14 cellular contexts compared by ENCODE assay signal in the genomic region with DNA sequence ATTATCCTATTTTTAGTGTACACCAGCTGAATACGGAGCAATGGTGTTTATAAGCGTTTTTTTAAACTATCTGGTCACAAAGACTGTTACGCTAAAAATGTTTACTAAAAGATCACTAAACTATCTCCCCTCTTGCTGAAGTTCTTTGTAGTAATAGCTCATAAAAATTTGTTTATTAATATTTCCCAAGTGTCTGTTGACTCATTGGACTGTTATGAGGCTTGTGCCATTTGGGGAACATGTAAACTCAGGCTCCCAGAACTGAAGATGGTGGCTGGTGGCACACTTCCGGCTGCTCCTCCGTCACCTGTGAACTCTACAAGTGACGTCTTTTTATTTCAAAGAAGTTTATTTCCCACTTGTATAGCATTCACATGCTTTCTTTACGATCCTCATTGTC.
"Had no signal": no experiment of that assay in that cellular context is flagged by ENCODE, and none has a peak within 500 bp of the region (broad histone marks: within the 10 kb centered on the region; RNA-seq: fewer than 3 reads in every experiment).

No MANE protein-coding gene starts in this region.

- H3K4me3 Mint-ChIP-seq: naive thymus-derived CD4-positive, alpha-beta T cell; WTC11 had no signal

- H3K9me3 Mint-ChIP-seq: activated naive CD4-positive, alpha-beta T cell treated with anti-CD3 and anti-CD28 coated beads, Interleukin-2, amount 50 U/mL, for 72 hours; activated T-helper 2 cell treated with anti-CD3 and anti-CD28 coated beads, Interferon-gamma antibody, Interleukin-2, Interleukin-4, amounts not matched to agents 10 μg/mL and 5 μg/mL and 100 μg/mL, durations not matched to agents 14 hours and 24 hours and 36 hours; WTC11 had no signal

- H3K4me3 ChIP-seq: lower lobe of right lung, right lobe of liver had no signal

- H3K4me1 Mint-ChIP-seq: WTC11 had no signal

- H3K9me3 ChIP-seq: lower lobe of right lung, right lobe of liver, SK-N-SH had no signal

- H3K27me3 Mint-ChIP-seq: naive thymus-derived CD4-positive, alpha-beta T cell had no signal

- ATAC-seq: activated naive CD4-positive, alpha-beta T cell treated with anti-CD3 and anti-CD28 coated beads, Interleukin-2, amount 50 U/mL, for 72 hours; lower lobe of right lung; naive thymus-derived CD4-positive, alpha-beta T cell; right lobe of liver; WTC11 had no signal

- H3K4me2 ChIP-seq: SK-N-SH had no signal

- H3K4me1 ChIP-seq: lower lobe of right lung had no signal

- H3K27ac Mint-ChIP-seq: activated naive CD4-positive, alpha-beta T cell treated with anti-CD3 and anti-CD28 coated beads, Interleukin-2, amount 50 U/mL, for 72 hours; activated T-helper 2 cell treated with anti-CD3 and anti-CD28 coated beads, Interferon-gamma antibody, Interleukin-2, Interleukin-4, amounts not matched to agents 10 μg/mL and 5 μg/mL and 100 μg/mL, durations not matched to agents 14 hours and 24 hours and 36 hours; WTC11 had no signal

- H3K9ac ChIP-seq: SK-N-SH had no signal

- H3K27ac ChIP-seq: lower lobe of right lung, right lobe of liver had no signal

- DNase-seq: activated CD4-positive, alpha-beta T cell treated with anti-CD3 and anti-CD28 coated beads for 48 hours; activated CD8-positive, alpha-beta memory T cell treated with anti-CD3 and anti-CD28 coated beads for 24 hours; aorta; hippocampal formation; lower lobe of right lung; midbrain; naive thymus-derived CD4-positive, alpha-beta T cell; right lobe of liver; SK-N-SH; stimulated activated CD4-positive, alpha-beta T cell treated with anti-CD3 and anti-CD28 coated beads, Interleukin-12 subunit alpha, Interleukin-12 subunit beta, amount 100 ng/mL, for 4 hours; stimulated activated CD4-positive, alpha-beta T cell treated with anti-CD3 and anti-CD28 coated beads, Interleukin-4, amount 100 ng/mL, for 1 hour had no signal

- H3K27me3 ChIP-seq: right lobe of liver had no signal
